ENCODE assay signal across 11 cellular contexts in genomic region chr19:38708413-38709024, GRCh38. TPM values are rescaled to one million over a fixed set of nuclear protein-coding genes. Genes with fewer than 3 reads are reported as not detected.
DNase-seq lines count a peak whose midpoint lies in the region; ATAC-seq and TF ChIP-seq lines count a peak whose summit lies in the region.
"Had no signal": no experiment of that assay in that cellular context is flagged by ENCODE, and none has a peak within 500 bp of the region (broad histone marks: within the 10 kb centered on the region; RNA-seq: fewer than 3 reads in every experiment).

No MANE protein-coding gene starts in this region.

- ATAC-seq in lung (ENCODE audit: insufficient read depth, low FRiP score), result no peak
- no peak for ATAC-seq in HG02759 (IDR thresholded peaks at IDR 0.05; ENCODE audit: unreplicated experiment)
- no peak for ATAC-seq in GM19328 (IDR thresholded peaks at IDR 0.05; ENCODE audit: unreplicated experiment)

- no peak overlapping the region for H2AFZ ChIP-seq in PC-9

- H3K4me3 ChIP-seq in PC-9, result no peak overlapping the region
- no peak overlapping the region for H3K4me3 ChIP-seq in lung
- no peak overlapping the region for H3K4me3 ChIP-seq in suprapubic skin

- no peak for TF ChIP-seq CTCF in PC-9 (conservative IDR thresholded peaks at IDR 0.05)
- no peak for TF ChIP-seq CTCF in lung (IDR thresholded peaks at IDR 0.05; ENCODE audit: control extremely low read depth, extremely low read depth)
- no peak for TF ChIP-seq CTCF in suprapubic skin (IDR thresholded peaks at IDR 0.05)

- no TSS peak for BruUV-seq in PC-9 (replicated peaks; lab: Mats Ljungman, UMichigan)

- H3K9me3 ChIP-seq in PC-9 (ENCODE audit: insufficient read depth, low read depth) (no peaks in the 10 kb centered on the region), lung (ENCODE audit: control insufficient read depth in 2 of 2, insufficient read depth in 1 of 2, low read length in 1 of 2) (no peaks in the 10 kb centered on the region), suprapubic skin (no peaks in the 10 kb centered on the region)

- CTCF ChIA-PET in PC-9 (lab: Charles Lee), result no interaction called here

- H4K20me1 ChIP-seq in PC-9 (ENCODE audit: insufficient read depth), result peaks cover 15% of the 10 kb centered on the region; the same call in 1 of the 2 replicates

- H3K9me2 ChIP-seq in PC-9 (ENCODE audit: insufficient read depth), result no peaks in the 10 kb centered on the region

- intact Hi-C loops in PC-9 (cut with micrococcal nuclease; ENCODE audit: unreplicated experiment), result no loop called here

- H3K36me3 ChIP-seq in PC-9 (ENCODE audit: low read depth) (peaks cover 60% of the 10 kb centered on the region), lung (ENCODE audit: control insufficient read depth in 2 of 2, insufficient read depth in 2 of 2, low read length in 2 of 2) (peaks cover 2 to 93% of the 10 kb centered on the region in 2 donors), suprapubic skin (peaks cover 97% of the 10 kb centered on the region)

- H3K27ac ChIP-seq in PC-9 (peak overlapping the region; percentile 46), caudate nucleus (ENCODE audit: low read depth, low read length) (peak overlapping the region; percentile 46), lung (ENCODE audit: low read depth in 1 of 2, low read length in 1 of 2) (peak overlapping the region; percentile 14 to 75), suprapubic skin (peak overlapping the region; percentile 58)

- TF ChIP-seq EP300 in suprapubic skin (IDR thresholded peaks at IDR 0.05), result no peak

- H3K4me2 ChIP-seq in PC-9, result no peak overlapping the region

- WGBS in lung, 2 donors, result 69 to 89% methylated on average over 10 of the region's 10 CpGs
- WGBS in suprapubic skin, result 84% methylated on average over 10 of the region's 10 CpGs

- no peak for TF ChIP-seq POLR2A in suprapubic skin (IDR thresholded peaks at IDR 0.05)

- H3K27me3 ChIP-seq in PC-9 (ENCODE audit: insufficient read depth, low read depth) (no peaks in the 10 kb centered on the region), lung (ENCODE audit: control insufficient read depth, insufficient read depth) (no peaks in the 10 kb centered on the region), suprapubic skin (no peaks in the 10 kb centered on the region)

- H3K4me1 ChIP-seq in PC-9 (replicated peaks; ENCODE audit: insufficient read depth) (peaks cover 26% of the 10 kb centered on the region), lung (ENCODE audit: control insufficient read depth in 2 of 2, insufficient read depth in 2 of 2, low read length in 2 of 2) (peaks cover 2 to 39% of the 10 kb centered on the region in 2 donors), suprapubic skin (peaks cover 67% of the 10 kb centered on the region)

- POLR2A ChIA-PET in PC-9 (lab: Charles Lee; ENCODE audit: unreplicated experiment), result no interaction called here

- peaks cover 86% of the 10 kb centered on the region for H3F3A ChIP-seq in PC-9 (ENCODE audit: insufficient read depth, low read depth)

- H3K79me2 ChIP-seq in PC-9 (ENCODE audit: low read depth), result peaks cover 53% of the 10 kb centered on the region

- DNase-seq in PC-9 (no peak), caudate nucleus (lab: John Stamatoyannopoulos, UW) (no peak), lung (ENCODE audit: low spot score) (no peak), suprapubic skin (ENCODE audit: low spot score in 2 of 2) (no peak), NAMALWA (ENCODE audit: low spot score) (no peak)
- DNase-seq: dermis blood vessel endothelial cell; NCI-H1417 treated with DMSO at 0.1 percent for 48 hours; stimulated activated CD8-positive, alpha-beta memory T cell treated with anti-CD3 and anti-CD28 coated beads, Interleukin-4, amount 100 ng/mL, for 48 hours had no signal

RNA-seq across cellular contexts. Expression of gene CAPN12, which starts 35.8 kb away (rescaled TPM):
- total RNA-seq in PC-9 (2021), result 38.4 and 43.9 TPM in 2 replicates
- 1 to 10 TPM; 2.0 to 7.1 TPM for total RNA-seq in lung
- 10 to 100 TPM in 1 of 2 donors, 1 to 10 TPM in 1; 4.9 to 17.8 TPM for polyA plus RNA-seq in lung
- 10 to 100 TPM in 3 of 4 donors, 1 to 10 TPM in 1; 8.0 to 31.3 (median 15.7) TPM for total RNA-seq in suprapubic skin
- total RNA-seq: dermis blood vessel endothelial cell, neural crest cell had no signal
